9 cellular contexts compared by ENCODE assay signal in the genomic region with DNA sequence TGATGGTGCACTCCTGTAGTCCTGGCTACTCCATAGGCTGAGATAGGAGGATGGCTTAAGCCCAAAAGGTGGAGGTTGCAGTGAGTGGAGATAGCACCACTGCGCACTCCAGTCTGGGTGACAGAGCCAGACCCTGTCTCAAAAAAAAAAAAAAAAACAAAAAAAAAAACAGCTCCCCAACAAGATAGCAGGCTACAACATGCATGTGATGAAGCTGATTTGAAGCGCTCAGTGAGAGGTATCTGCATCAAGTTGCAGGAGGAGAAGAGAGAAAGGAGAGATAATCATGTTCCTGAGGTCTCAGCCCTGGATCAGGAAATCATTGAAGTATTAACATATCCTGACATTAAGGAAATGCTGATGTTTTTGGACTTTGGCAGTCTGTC. TPM values are rescaled to one million over a fixed set of nuclear protein-coding genes. Genes with fewer than 3 reads are reported as not detected.
A peak's percentile ranks its signal among the peaks of the same experiment; 100 is the strongest.
DNase-seq lines count a peak whose midpoint lies in the region; ATAC-seq and TF ChIP-seq lines count a peak whose summit lies in the region.
"Had no signal": no experiment of that assay in that cellular context is flagged by ENCODE, and none has a peak within 500 bp of the region (broad histone marks: within the 10 kb centered on the region; RNA-seq: fewer than 3 reads in every experiment).

No MANE protein-coding gene starts in this region.

- TF ChIP-seq CTCF in Caco-2 (IDR thresholded peaks at IDR 0.05; ENCODE audit: insufficient read depth in 1 of 2, low read depth in 1 of 2, low read length in 1 of 2, severe bottlenecking in 1 of 2, unreplicated experiment in 1 of 2) (no peak), HFFc6 (IDR thresholded peaks at IDR 0.05) (no peak)

- POLR2A ChIA-PET in Caco-2 (lab: Charles Lee): interaction anchor here (0.5 to 1.7 kb wide), 13 partner anchors 7 to 906 kb away, joined by 3 to 9 read pairs (median 4); a partner anchor contains a TSS
- POLR2A ChIA-PET in activated naive CD8-positive, alpha-beta T cell treated with anti-CD3 and anti-CD28 coated beads, Interleukin-2, amount 10 ng/mL, durations not matched to agents 7 days and 5 days (lab: Charles Lee): interaction anchor here (0.6 to 3.8 kb wide), 20 partner anchors 8 to 235 kb away, joined by 3 to 16 read pairs (median 6); a partner anchor contains a TSS
- POLR2A ChIA-PET in naive thymus-derived CD8-positive, alpha-beta T cell (lab: Charles Lee): interaction anchor here (0.6 to 4.3 kb wide), 9 partner anchors 7 to 618 kb away, joined by 3 to 30 read pairs (median 4); a partner anchor contains a TSS

- H3K4me1 Mint-ChIP-seq in Caco-2 (ENCODE audit: low read depth, unreplicated experiment): no peaks in the 10 kb centered on the region
- peaks cover 6% of the 10 kb centered on the region; the same call in 1 of the 2 replicates for H3K4me1 Mint-ChIP-seq in HFFc6 (ENCODE audit: low read depth)
- peaks cover 19% of the 10 kb centered on the region for H3K4me1 Mint-ChIP-seq in activated naive CD8-positive, alpha-beta T cell treated with anti-CD3 and anti-CD28 coated beads, Interleukin-2, amount 10 ng/mL, durations not matched to agents 7 days and 5 days
- H3K4me1 Mint-ChIP-seq in naive thymus-derived CD8-positive, alpha-beta T cell: peaks cover 10 to 27% (median 21%) of the 10 kb centered on the region in 4 donors

- H3K9me3 ChIP-seq in Caco-2: no peaks in the 10 kb centered on the region
- H3K9me3 ChIP-seq: colonic mucosa, gastrocnemius medialis had no signal

- no peaks in the 10 kb centered on the region for H3K27me3 ChIP-seq in Caco-2 (replicated peaks; ENCODE audit: control insufficient read depth, insufficient read depth, low read length)
- H3K27me3 ChIP-seq: colonic mucosa, gastrocnemius medialis had no signal

- H3K27me3 Mint-ChIP-seq in Caco-2 (ENCODE audit: insufficient read depth, unreplicated experiment) (no peaks in the 10 kb centered on the region), HFFc6 (ENCODE audit: insufficient read depth) (peaks cover 2% of the 10 kb centered on the region)
- H3K27me3 Mint-ChIP-seq in activated naive CD8-positive, alpha-beta T cell treated with anti-CD3 and anti-CD28 coated beads, Interleukin-2, amount 10 ng/mL, durations not matched to agents 7 days and 5 days: peaks cover 2% of the 10 kb centered on the region
- H3K27me3 Mint-ChIP-seq in naive thymus-derived CD8-positive, alpha-beta T cell: no peaks in the 10 kb centered on the region

- no peaks in the 10 kb centered on the region for H3K4me1 ChIP-seq in Caco-2

- no peaks in the 10 kb centered on the region for H3K36me3 ChIP-seq in Caco-2 (ENCODE audit: control insufficient read depth, insufficient read depth, low read length)
- H3K36me3 ChIP-seq: colonic mucosa, gastrocnemius medialis had no signal

- H3K36me3 Mint-ChIP-seq in Caco-2 (ENCODE audit: insufficient read depth, unreplicated experiment) (peaks cover 7% of the 10 kb centered on the region), HFFc6 (ENCODE audit: low read depth) (no peaks in the 10 kb centered on the region)
- H3K36me3 Mint-ChIP-seq in activated naive CD8-positive, alpha-beta T cell treated with anti-CD3 and anti-CD28 coated beads, Interleukin-2, amount 10 ng/mL, durations not matched to agents 7 days and 5 days: no peaks in the 10 kb centered on the region
- H3K36me3 Mint-ChIP-seq in naive thymus-derived CD8-positive, alpha-beta T cell: no peaks in the 10 kb centered on the region

- no peaks in the 10 kb centered on the region for H3K9me3 Mint-ChIP-seq in Caco-2 (ENCODE audit: unreplicated experiment)
- no peaks in the 10 kb centered on the region for H3K9me3 Mint-ChIP-seq in HFFc6
- no peaks in the 10 kb centered on the region for H3K9me3 Mint-ChIP-seq in activated naive CD8-positive, alpha-beta T cell treated with anti-CD3 and anti-CD28 coated beads, Interleukin-2, amount 10 ng/mL, durations not matched to agents 7 days and 5 days
- H3K9me3 Mint-ChIP-seq in naive thymus-derived CD8-positive, alpha-beta T cell: no peaks in the 10 kb centered on the region

- H3K27ac Mint-ChIP-seq in Caco-2 (ENCODE audit: unreplicated experiment) (peak overlapping the region; percentile 99), HFFc6 (no peak overlapping the region)
- H3K27ac Mint-ChIP-seq in activated naive CD8-positive, alpha-beta T cell treated with anti-CD3 and anti-CD28 coated beads, Interleukin-2, amount 10 ng/mL, durations not matched to agents 7 days and 5 days: no peak overlapping the region
- H3K27ac Mint-ChIP-seq in naive thymus-derived CD8-positive, alpha-beta T cell: peak overlapping the region in 7 of 10 donors; percentile 59 to 97 (median 95)

- H3K4me3 Mint-ChIP-seq in Caco-2 (ENCODE audit: unreplicated experiment): peak overlapping the region; percentile 97
- peak overlapping the region; percentile 95; the same call in 1 of the 2 replicates for H3K4me3 Mint-ChIP-seq in HFFc6
- peak overlapping the region; percentile 95 for H3K4me3 Mint-ChIP-seq in activated naive CD8-positive, alpha-beta T cell treated with anti-CD3 and anti-CD28 coated beads, Interleukin-2, amount 10 ng/mL, durations not matched to agents 7 days and 5 days
- peak overlapping the region; percentile 88 to 99 (median 98) for H3K4me3 Mint-ChIP-seq in naive thymus-derived CD8-positive, alpha-beta T cell

- BruUV-seq in Caco-2 (replicated peaks; lab: Mats Ljungman, UMichigan): no TSS peak

- DNase-seq in Caco-2 (no peak), HFFc6 (no peak), NCI-H748 (lab: John Stamatoyannopoulos, UW; ENCODE audit: unreplicated experiment) (no peak), NCI-H2081 treated with DMSO at 0.1 percent for 48 hours (lab: John Stamatoyannopoulos, UW) (no peak)
- DNase-seq in activated naive CD8-positive, alpha-beta T cell treated with anti-CD3 and anti-CD28 coated beads, Interleukin-2, amount 10 ng/mL, durations not matched to agents 7 days and 5 days: no peak
- no peak for DNase-seq in naive thymus-derived CD8-positive, alpha-beta T cell
- no peak for DNase-seq in activated effector memory CD4-positive, alpha-beta T cell treated with Interleukin-2 at 50 U/mL for 16 hours

- ATAC-seq in activated naive CD8-positive, alpha-beta T cell treated with anti-CD3 and anti-CD28 coated beads, Interleukin-2, amount 10 ng/mL, durations not matched to agents 7 days and 5 days (ENCODE audit: low read depth): no peak
- ATAC-seq in naive thymus-derived CD8-positive, alpha-beta T cell: no peak

- intact Hi-C loops in Caco-2 (cut with micrococcal nuclease; ENCODE audit: unreplicated experiment): no loop called here

- CTCF ChIA-PET in Caco-2 (lab: Charles Lee): interaction anchor here (0.5 to 1.4 kb wide), 8 partner anchors 9 to 973 kb away, joined by 3 to 13 read pairs (median 4); a partner anchor contains a TSS

- no peak overlapping the region for H3K4me3 ChIP-seq in Caco-2 (ENCODE audit: low read depth, low read length)

RNA-seq across cellular contexts. Expression of a gene that starts 0.6 kb away (rescaled TPM):
- 14.7 and 18.1 TPM in 2 replicates for total RNA-seq in Caco-2 (2022)
- total RNA-seq in HFFc6 (2021; fragmentation: NEBNext Ultra II Directional; extraction: Animal tissue kit (Norgen Biotek cat#: 25700)): 10 to 100 TPM in 5 of 6 experiments, 1 to 10 TPM in 1; 9.8 to 12.3 (median 11.2) TPM
- total RNA-seq in activated naive CD8-positive, alpha-beta T cell treated with anti-CD3 and anti-CD28 coated beads, Interleukin-2, amount 10 ng/mL, durations not matched to agents 7 days and 5 days: 10 to 100 TPM; 16.0 to 16.7 TPM
- total RNA-seq in naive thymus-derived CD8-positive, alpha-beta T cell: 10 to 100 TPM; 13.4 to 15.7 TPM
- polyA plus RNA-seq in naive thymus-derived CD8-positive, alpha-beta T cell: 10 to 100 TPM; 12.0 to 16.7 (median 13.0) TPM

RNA-seq across cellular contexts. Expression of a gene that starts 27.4 kb away (rescaled TPM):
- 9.2 and 11.8 TPM in 2 replicates for total RNA-seq in Caco-2 (2022)
- 10 to 100 TPM in 2 of 6 experiments, 1 to 10 TPM in 4; 6.4 to 11.2 (median 6.9) TPM for total RNA-seq in HFFc6 (2021; fragmentation: NEBNext Ultra II Directional; extraction: Animal tissue kit (Norgen Biotek cat#: 25700))
- total RNA-seq in activated naive CD8-positive, alpha-beta T cell treated with anti-CD3 and anti-CD28 coated beads, Interleukin-2, amount 10 ng/mL, durations not matched to agents 7 days and 5 days: under 1 TPM in 1 of 2 experiments, not detected in 1; 0.22 TPM
- under 1 TPM; 0.23 to 0.36 TPM for total RNA-seq in naive thymus-derived CD8-positive, alpha-beta T cell
- polyA plus RNA-seq in naive thymus-derived CD8-positive, alpha-beta T cell: under 1 TPM in 2 of 3 donors, not detected in 1; 0.09 to 0.19 TPM

Comparison
In these comparisons a context has a peak if more than half of its experiments do, and no peak if none do; other contexts are left out.
1. H3K27ac Mint-ChIP-seq: peak in Caco-2 (single experiment) and naive thymus-derived CD8-positive, alpha-beta T cell (7 of 10); none in HFFc6 (single experiment) and activated naive CD8-positive, alpha-beta T cell treated with anti-CD3 and anti-CD28 coated beads, Interleukin-2, amount 10 ng/mL, durations not matched to agents 7 days and 5 days (single experiment).
2. Peak in every context shown above with its lines, with median percentiles within 50 percentile points of each other: H3K4me3 Mint-ChIP-seq.